Comparison of ENCODE assay signal across 34 cellular contexts in genomic region chr17:48759288-48759687, GRCh38. TPM values are rescaled to one million over a fixed set of nuclear protein-coding genes. Genes with fewer than 3 reads are reported as not detected.
"Had no signal": no experiment of that assay in that cellular context is flagged by ENCODE, and none has a peak within 500 bp of the region (broad histone marks: within the 10 kb centered on the region; RNA-seq: fewer than 3 reads in every experiment).

No MANE protein-coding gene starts in this region.

- H3K4me1 Mint-ChIP-seq: neural crest cell had no signal

- H3K9me3 Mint-ChIP-seq: memory B cell; mesothelial cell of epicardium; natural killer cell treated with Interleukin-12 subunit alpha and Interleukin-12 subunit beta and Interleukin-15 and Interleukin-18, amount 100 ng/mL, for 72 hours; neural crest cell; stimulated activated naive B cell treated with anti-CD40 and anti-IgM and Interleukin-4, amounts not matched to agents 10 μg/mL and 1 μg/mL and 100 μg/mL, for 72 hours; stimulated activated naive CD8-positive, alpha-beta T cell treated with anti-CD3 and anti-CD28 coated beads, Interleukin-15, Interleukin-2, amounts not matched to agents 100 ng/mL and 50 ng/mL, for 24 hours had no signal

- H3K4me3 Mint-ChIP-seq: memory B cell; mesothelial cell of epicardium; natural killer cell treated with Interleukin-12 subunit alpha and Interleukin-12 subunit beta and Interleukin-15 and Interleukin-18, amount 100 ng/mL, for 72 hours; neural crest cell; stimulated activated naive B cell treated with anti-CD40 and anti-IgM and Interleukin-4, amounts not matched to agents 10 μg/mL and 1 μg/mL and 100 μg/mL, for 72 hours; stimulated activated naive CD8-positive, alpha-beta T cell treated with anti-CD3 and anti-CD28 coated beads, Interleukin-15, Interleukin-2, amounts not matched to agents 100 ng/mL and 50 ng/mL, for 24 hours had no signal

- H3K27ac ChIP-seq: coronary artery, esophagus muscularis mucosa, foreskin keratinocyte, gastroesophageal sphincter, heart left ventricle, hepatocyte, neutrophil, psoas muscle, thoracic aorta, tibial nerve, upper lobe of left lung had no signal

- DNase-seq: dermis blood vessel endothelial cell; effector memory CD4-positive, alpha-beta T cell; foreskin keratinocyte; heart left ventricle; kidney; mucosa of descending colon; naive B cell; psoas muscle; right cardiac atrium; small intestine; stimulated activated CD4-positive, alpha-beta T cell treated with anti-CD3 and anti-CD28 coated beads, Interleukin-15, amount 100 ng/mL, for 24 hours; stimulated activated CD4-positive, alpha-beta T cell treated with anti-CD3 and anti-CD28 coated beads, Interleukin-2, amount 100 ng/mL, for 48 hours; stimulated activated naive B cell treated with anti-CD40 and anti-IgM and Interleukin-4, amounts not matched to agents 10 μg/mL and 1 μg/mL and 100 μg/mL, for 72 hours; upper lobe of left lung had no signal

- H3K27ac Mint-ChIP-seq: memory B cell; mesothelial cell of epicardium; naive B cell; natural killer cell treated with Interleukin-12 subunit alpha and Interleukin-12 subunit beta and Interleukin-15 and Interleukin-18, amount 100 ng/mL, for 72 hours; stimulated activated naive B cell treated with anti-CD40 and anti-IgM and Interleukin-4, amounts not matched to agents 10 μg/mL and 1 μg/mL and 100 μg/mL, for 72 hours; stimulated activated naive CD8-positive, alpha-beta T cell treated with anti-CD3 and anti-CD28 coated beads, Interleukin-15, Interleukin-2, amounts not matched to agents 100 ng/mL and 50 ng/mL, for 24 hours had no signal

- H3K36me3 Mint-ChIP-seq: mesothelial cell of epicardium; naive B cell; natural killer cell treated with Interleukin-12 subunit alpha and Interleukin-12 subunit beta and Interleukin-15 and Interleukin-18, amount 100 ng/mL, for 72 hours had no signal

RNA-seq across cellular contexts. Expression of gene HOXB13, which starts 30.7 kb away (rescaled TPM):
- total RNA-seq: dermis blood vessel endothelial cell; endothelial cell of umbilical vein; epithelial cell of proximal tubule; esophagus muscularis mucosa; fibroblast of lung; foreskin keratinocyte; gastroesophageal sphincter; heart left ventricle; kidney; liver; lung; natural killer cell treated with Interleukin-12 subunit alpha and Interleukin-12 subunit beta and Interleukin-15 and Interleukin-18, amount 100 ng/mL, for 72 hours; neural crest cell; osteocyte; psoas muscle; right cardiac atrium; thoracic aorta; tibial nerve; upper lobe of left lung had no signal
- polyA plus RNA-seq: endothelial cell of umbilical vein, fibroblast of lung, foreskin keratinocyte, heart left ventricle, liver, lung, psoas muscle, right cardiac atrium had no signal

RNA-seq across cellular contexts. Expression of gene PRAC2, which starts 36.3 kb away (rescaled TPM):
- total RNA-seq: dermis blood vessel endothelial cell; endothelial cell of umbilical vein; epithelial cell of proximal tubule; esophagus muscularis mucosa; fibroblast of lung; foreskin keratinocyte; gastroesophageal sphincter; heart left ventricle; hepatocyte; kidney; left lobe of liver; liver; lung; natural killer cell treated with Interleukin-12 subunit alpha and Interleukin-12 subunit beta and Interleukin-15 and Interleukin-18, amount 100 ng/mL, for 72 hours; neural crest cell; osteocyte; psoas muscle; renal cortical epithelial cell; right cardiac atrium; thoracic aorta; tibial nerve; upper lobe of left lung had no signal
- polyA plus RNA-seq: endothelial cell of umbilical vein, fibroblast of lung, foreskin keratinocyte, heart left ventricle, liver, lung, psoas muscle, right cardiac atrium, small intestine had no signal

RNA-seq across cellular contexts. Expression of gene PRAC1, which starts 37.0 kb away (rescaled TPM):
- total RNA-seq: dermis blood vessel endothelial cell; endothelial cell of umbilical vein; epithelial cell of proximal tubule; esophagus muscularis mucosa; fibroblast of lung; foreskin keratinocyte; gastroesophageal sphincter; heart left ventricle; hepatocyte; kidney; left lobe of liver; liver; lung; natural killer cell treated with Interleukin-12 subunit alpha and Interleukin-12 subunit beta and Interleukin-15 and Interleukin-18, amount 100 ng/mL, for 72 hours; neural crest cell; osteocyte; psoas muscle; renal cortical epithelial cell; right cardiac atrium; thoracic aorta; tibial nerve; upper lobe of left lung had no signal
- polyA plus RNA-seq: endothelial cell of umbilical vein, fibroblast of lung, foreskin keratinocyte, heart left ventricle, hepatocyte, liver, lung, psoas muscle, right cardiac atrium, small intestine had no signal

RNA-seq across cellular contexts. Expression of gene TTLL6, which starts 57.7 kb away (rescaled TPM):
- total RNA-seq: dermis blood vessel endothelial cell; endothelial cell of umbilical vein; epithelial cell of proximal tubule; foreskin keratinocyte; gastroesophageal sphincter; left lobe of liver; mesothelial cell of epicardium; natural killer cell treated with Interleukin-12 subunit alpha and Interleukin-12 subunit beta and Interleukin-15 and Interleukin-18, amount 100 ng/mL, for 72 hours; osteocyte; psoas muscle; thoracic aorta had no signal
- polyA plus RNA-seq: endothelial cell of umbilical vein, fibroblast of lung, foreskin keratinocyte, hepatocyte had no signal
